In genomic region chr16:22055881-22056280, GRCh38 we compare ENCODE assay signal across 24 cellular contexts. TPM values are rescaled to one million over a fixed set of nuclear protein-coding genes. Genes with fewer than 3 reads are reported as not detected.
DNase-seq lines count a peak whose midpoint lies in the region; ATAC-seq, FAIRE-seq and TF ChIP-seq lines count a peak whose summit lies in the region.
"Had no signal": no experiment of that assay in that cellular context is flagged by ENCODE, and none has a peak within 500 bp of the region (broad histone marks: within the 10 kb centered on the region; RNA-seq: fewer than 3 reads in every experiment).

No MANE protein-coding gene starts in this region.

- H3K4me1 ChIP-seq in keratinocyte (ENCODE audit: control insufficient read depth, extremely low read depth, insufficient read depth, low read length) = peaks cover 12% of the 10 kb centered on the region
- H3K4me1 ChIP-seq: pancreas had no signal

- no peaks in the 10 kb centered on the region for H3K9me1 ChIP-seq in keratinocyte (ENCODE audit: control insufficient read depth, extremely low read depth, insufficient read depth, low read length)

- no peaks in the 10 kb centered on the region for H3K9me3 ChIP-seq in keratinocyte (ENCODE audit: control insufficient read depth, low read depth, low read length)
- H3K9me3 ChIP-seq: mucosa of descending colon, pancreas had no signal

- DNase-seq in D341Med (ENCODE audit: low spot score) (peak; percentile 53), dermis blood vessel endothelial cell (peak; percentile 12), keratinocyte (ENCODE audit: low read depth, low spot score) (no peak), left colon (no peak), NK-92 (lab: John Stamatoyannopoulos, UW; ENCODE audit: unreplicated experiment) (no peak), MCF 10A (ENCODE audit: unreplicated experiment) (no peak)
- DNase-seq in Jurkat, Clone E6-1 (ENCODE audit: low read depth, low spot score) = peak; percentile 6
- DNase-seq: activated CD4-positive, alpha-beta T cell treated with anti-CD3 and anti-CD28 coated beads, Interleukin-2, amount 50 U/mL, for 48 hours; amygdala; COR-L47; mucosa of descending colon; NCI-H187; NCI-H510A treated with DMSO at 0.1 percent for 48 hours; pancreas; stimulated activated CD4-positive, alpha-beta T cell treated with anti-CD3 and anti-CD28 coated beads, Interleukin-4, amount 100 ng/mL, for 4 hours had no signal

- H3K36me3 Mint-ChIP-seq in MCF 10A (ENCODE audit: insufficient read depth, unreplicated experiment) = no peaks in the 10 kb centered on the region

- no peak overlapping the region for H3K4me3 ChIP-seq in Jurkat, Clone E6-1 (ENCODE audit: low read length)
- no peak overlapping the region for H3K4me3 ChIP-seq in keratinocyte (ENCODE audit: control insufficient read depth in 2 of 3, extremely low read depth in 1 of 3, insufficient read depth in 2 of 3, low read depth in 1 of 3, low read length in 3 of 3)
- H3K4me3 ChIP-seq: GM12878, mucosa of descending colon, pancreas, SK-N-MC had no signal

- H2AFZ ChIP-seq in keratinocyte (ENCODE audit: control insufficient read depth, low read length) = no peak overlapping the region

- H3K4me3 Mint-ChIP-seq in MCF 10A (ENCODE audit: unreplicated experiment) = no peak overlapping the region

- dilution Hi-C loops in keratinocyte (cut with MboI; ENCODE audit: extremely low pct_ligation_motif_present, low sequenced_read_pairs) = no loop called here

- no peaks in the 10 kb centered on the region for H3K9me3 Mint-ChIP-seq in MCF 10A (ENCODE audit: unreplicated experiment)

- BruUV-seq in MCF 10A (replicated peaks; lab: Mats Ljungman, UMichigan) = no TSS peak

- CTCF ChIA-PET in MCF 10A (lab: Yijun Ruan, JAX) = interaction anchor here (0.5 to 2.0 kb wide), 3 partner anchors 22 to 304 kb away, joined by 3 to 11 read pairs (median 3); no protein-coding TSS in a partner anchor

- H4K20me1 ChIP-seq in keratinocyte (ENCODE audit: control insufficient read depth, extremely low read depth, insufficient read depth, low read length) = peaks cover 2% of the 10 kb centered on the region

- H3K4me2 ChIP-seq in keratinocyte (ENCODE audit: control insufficient read depth, extremely low read depth, insufficient read depth, low read depth, low read length) = no peak overlapping the region

- ATAC-seq in left colon (no peak), GM18867 (IDR thresholded peaks at IDR 0.05; ENCODE audit: unreplicated experiment) (no peak)
- ATAC-seq: GM12878, mucosa of descending colon, pancreas had no signal

- FAIRE-seq in keratinocyte (lab: Jason Lieb, UNC) = no peak
- FAIRE-seq: GM12878, pancreas had no signal

- intact Hi-C loops in left colon (cut with DNase I, micrococcal nuclease) = no loop called here
- intact Hi-C loops in MCF 10A (cut with micrococcal nuclease) = no loop called here

- peaks cover 69% of the 10 kb centered on the region for H3K79me2 ChIP-seq in keratinocyte (ENCODE audit: control insufficient read depth, insufficient read depth, low read length)

- H3K9ac ChIP-seq in keratinocyte (ENCODE audit: control insufficient read depth, extremely low read depth, insufficient read depth, low read length) = no peak overlapping the region

- TF ChIP-seq CTCF in keratinocyte (optimal IDR thresholded peaks at IDR 0.05 in 1 of 3, IDR thresholded peaks at IDR 0.05 in 1 of 3, conservative IDR thresholded peaks at IDR 0.05 in 1 of 3; ENCODE audit: extremely low read depth in 1 of 3, insufficient read depth in 2 of 3, low read length in 3 of 3) = peak; percentile 40 to 44 (median 42)
- no peak for TF ChIP-seq CTCF in MCF 10A (IDR thresholded peaks at IDR 0.05; ENCODE audit: unreplicated experiment)

- H3K36me3 ChIP-seq in keratinocyte (ENCODE audit: control insufficient read depth in 2 of 2, extremely low read depth in 1 of 2, insufficient read depth in 2 of 2, low read length in 2 of 2) = peaks cover 1 to 6% of the 10 kb centered on the region in 2 experiments
- H3K36me3 ChIP-seq: pancreas had no signal

- H3K4me1 Mint-ChIP-seq in MCF 10A (ENCODE audit: insufficient read depth, unreplicated experiment) = no peaks in the 10 kb centered on the region

- H3K27ac Mint-ChIP-seq in MCF 10A (ENCODE audit: low read depth, unreplicated experiment) = no peak overlapping the region

- POLR2A ChIA-PET in MCF 10A (lab: Yijun Ruan, JAX) = interaction anchor here (0.5 to 1.4 kb wide), 4 partner anchors 10 to 105 kb away, joined by 3 to 6 read pairs (median 4); no protein-coding TSS in a partner anchor

- H3K27ac ChIP-seq in keratinocyte (ENCODE audit: control insufficient read depth, insufficient read depth, low read length) = no peak overlapping the region
- H3K27ac ChIP-seq: pancreas, SK-N-MC had no signal

- no peaks in the 10 kb centered on the region for H3K27me3 ChIP-seq in keratinocyte (ENCODE audit: control insufficient read depth, extremely low read depth, insufficient read depth, low read length)
- H3K27me3 ChIP-seq: pancreas had no signal

- no peaks in the 10 kb centered on the region for H3K27me3 Mint-ChIP-seq in MCF 10A (ENCODE audit: insufficient read depth, unreplicated experiment)

RNA-seq across cellular contexts. Expression of gene VWA3A, which starts 36.5 kb away (rescaled TPM):
- polyA plus RNA-seq in Jurkat, Clone E6-1 (2012; ENCODE audit: insufficient read depth, insufficient read length) = not detected
- total RNA-seq in dermis blood vessel endothelial cell = 0.17 TPM in 1 of 2 replicates, not detected in the other
- polyA plus RNA-seq in keratinocyte = 0.05 TPM in 1 of 3 replicates, not detected in the others
- not detected for polyA plus RNA-seq in keratinocyte (2011; ENCODE audit: low read depth)
- polyA plus RNA-seq in keratinocyte (2011; cell fraction: cytosol; rRNA removed) = not detected in 2 replicates
- polyA plus RNA-seq in keratinocyte (2011; cell fraction: nucleus; rRNA removed) = 0.04 and 0.31 TPM in 2 replicates
- polyA plus RNA-seq in keratinocyte (2012; ENCODE audit: low replicate concordance) = not detected in 2 replicates
- not detected in 3 replicates for polyA minus RNA-seq in keratinocyte
- not detected for polyA minus RNA-seq in keratinocyte (2011; cell fraction: cytosol; rRNA and poly(A)+ RNA removed)
- not detected in 2 replicates for polyA minus RNA-seq in keratinocyte (2011; cell fraction: nucleus; rRNA and poly(A)+ RNA removed)
- not detected for total RNA-seq in left colon
- 0.12 TPM in 1 of 2 replicates, not detected in the other for total RNA-seq in MCF 10A (2022)
- total RNA-seq: GM12878, H4, HT1080, M059J had no signal

RNA-seq across cellular contexts. Expression of gene MOSMO, which starts 48.0 kb away (rescaled TPM):
- polyA plus RNA-seq in Jurkat, Clone E6-1 (2012; ENCODE audit: insufficient read depth, insufficient read length) = 5.1 TPM
- total RNA-seq in dermis blood vessel endothelial cell (17.7 and 19.2 TPM in 2 replicates), left colon (1 to 10 TPM; 9.0 to 9.6 TPM), MCF 10A (2022) (16.4 and 17.1 TPM in 2 replicates)
- polyA plus RNA-seq in keratinocyte = 15.7 to 26.2 TPM (median 16.9 TPM) in 3 replicates
- 2.3 TPM for polyA plus RNA-seq in keratinocyte (2011; ENCODE audit: low read depth)
- 9.1 and 16.3 TPM in 2 replicates for polyA plus RNA-seq in keratinocyte (2011; cell fraction: cytosol; rRNA removed)
- 34.2 and 40.5 TPM in 2 replicates for polyA plus RNA-seq in keratinocyte (2011; cell fraction: nucleus; rRNA removed)
- polyA plus RNA-seq in keratinocyte (2012; ENCODE audit: low replicate concordance) = 14.5 and 15.9 TPM in 2 replicates
- polyA minus RNA-seq in keratinocyte = 9.6 to 19.5 TPM (median 14.5 TPM) in 3 replicates
- 8.6 TPM for polyA minus RNA-seq in keratinocyte (2011; cell fraction: cytosol; rRNA and poly(A)+ RNA removed)
- 21.1 and 33.3 TPM in 2 replicates for polyA minus RNA-seq in keratinocyte (2011; cell fraction: nucleus; rRNA and poly(A)+ RNA removed)

RNA-seq across cellular contexts. Expression of gene PDZD9, which starts 55.0 kb away (rescaled TPM):
- not detected for polyA plus RNA-seq in Jurkat, Clone E6-1 (2012; ENCODE audit: insufficient read depth, insufficient read length)
- total RNA-seq in dermis blood vessel endothelial cell (not detected in 2 replicates), left colon (not detected), MCF 10A (2022) (not detected in 2 replicates)
- polyA plus RNA-seq in keratinocyte = not detected in 3 replicates
- not detected for polyA plus RNA-seq in keratinocyte (2011; ENCODE audit: low read depth)
- polyA plus RNA-seq in keratinocyte (2011; cell fraction: cytosol; rRNA removed) = not detected in 2 replicates
- polyA plus RNA-seq in keratinocyte (2011; cell fraction: nucleus; rRNA removed) = not detected in 2 replicates
- not detected in 2 replicates for polyA plus RNA-seq in keratinocyte (2012; ENCODE audit: low replicate concordance)
- not detected in 3 replicates for polyA minus RNA-seq in keratinocyte
- polyA minus RNA-seq in keratinocyte (2011; cell fraction: cytosol; rRNA and poly(A)+ RNA removed) = not detected
- not detected in 2 replicates for polyA minus RNA-seq in keratinocyte (2011; cell fraction: nucleus; rRNA and poly(A)+ RNA removed)
- total RNA-seq: activated T-helper 2 cell treated with anti-CD3 and anti-CD28 coated beads, Interferon-gamma antibody, Interleukin-2, Interleukin-4, amounts not matched to agents 10 μg/mL and 5 μg/mL and 100 μg/mL, durations not matched to agents 14 hours and 24 hours and 36 hours; cerebellum; GM12878; H4; HT1080; M059J; mucosa of descending colon; pancreas had no signal
- polyA plus RNA-seq: pancreas, thymus had no signal

Comparison
In these comparisons a context has a peak if more than half of its experiments do, and no peak if none do; other contexts are left out.
1. DNase-seq: peak in D341Med (single experiment), Jurkat, Clone E6-1 (single experiment) and dermis blood vessel endothelial cell (single experiment); none in keratinocyte (single experiment), left colon (0 of 2), NK-92 (single experiment) and MCF 10A (single experiment).